Comparison of ENCODE assay signal across 23 cellular contexts in the genomic region with DNA sequence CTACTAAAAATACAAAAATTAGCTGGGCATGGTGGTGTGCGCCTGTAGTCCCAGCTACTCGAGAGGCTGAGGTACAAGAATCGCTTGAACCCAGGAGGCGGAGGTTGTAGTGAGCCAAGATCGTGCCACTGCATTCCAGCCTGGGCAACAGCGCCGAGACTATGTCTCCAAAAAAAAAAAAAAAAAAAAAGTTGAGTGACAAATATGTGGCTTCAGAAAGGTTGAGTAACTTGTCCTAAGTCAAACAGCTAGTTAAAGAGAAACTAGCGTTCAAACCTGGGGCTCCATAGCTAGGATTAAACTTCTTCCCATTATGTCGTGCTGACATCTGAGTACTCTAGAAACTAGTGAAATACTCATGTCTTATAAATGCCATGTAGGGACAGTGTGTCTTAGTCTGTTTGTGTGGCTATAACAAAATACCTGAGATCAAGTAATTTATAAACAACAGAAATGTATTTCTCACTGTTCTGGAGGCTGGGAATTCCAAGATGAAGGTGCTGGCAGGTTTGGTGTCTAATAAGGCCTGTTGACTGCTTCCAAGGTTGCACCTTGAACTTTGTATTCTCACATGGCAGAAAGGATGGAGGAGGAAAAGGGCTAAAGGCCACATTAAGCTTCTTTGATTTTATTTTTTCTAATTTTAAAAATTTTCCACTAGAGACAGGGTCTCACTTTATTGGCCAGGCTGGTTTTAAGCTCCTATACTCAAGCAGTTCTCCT.
"Had no signal": no experiment of that assay in that cellular context is flagged by ENCODE, and none has a peak within 500 bp of the region (broad histone marks: within the 10 kb centered on the region; RNA-seq: fewer than 3 reads in every experiment).

No MANE protein-coding gene starts in this region.

- H3K36me3 Mint-ChIP-seq: activated naive CD4-positive, alpha-beta T cell treated with anti-CD3 and anti-CD28 coated beads, Interleukin-2, amount 50 U/mL, for 24 hours had no signal

- H3K4me1 Mint-ChIP-seq: activated CD4-positive, alpha-beta T cell treated with anti-CD3 and anti-CD28 coated beads for 36 hours; activated naive CD4-positive, alpha-beta T cell treated with anti-CD3 and anti-CD28 coated beads, Interleukin-2, amount 50 U/mL, for 24 hours had no signal

- H3K27me3 ChIP-seq: ascending aorta, body of pancreas, SJCRH30 had no signal

- H3K27me3 Mint-ChIP-seq: activated naive CD4-positive, alpha-beta T cell treated with anti-CD3 and anti-CD28 coated beads, Interleukin-2, amount 50 U/mL, for 24 hours had no signal

- H3K36me3 ChIP-seq: SJCRH30 had no signal

- H3K4me3 ChIP-seq: ascending aorta, body of pancreas, SJCRH30 had no signal

- ATAC-seq: activated CD4-positive, alpha-beta T cell treated with anti-CD3 and anti-CD28 coated beads for 36 hours; activated CD8-positive, alpha-beta T cell treated with anti-CD3 and anti-CD28 coated beads, Interleukin-2, amount 10 ng/mL, durations not matched to agents 7 days and 5 days; body of pancreas; Panc1; Right ventricle myocardium inferior had no signal

- FAIRE-seq: bronchial epithelial cell had no signal

- H3K27ac ChIP-seq: ascending aorta, body of pancreas, SJCRH30, VCaP had no signal

- H3K27ac Mint-ChIP-seq: activated CD4-positive, alpha-beta T cell treated with anti-CD3 and anti-CD28 coated beads for 36 hours; activated CD8-positive, alpha-beta T cell treated with anti-CD3 and anti-CD28 coated beads, Interleukin-2, amount 10 ng/mL, durations not matched to agents 7 days and 5 days; activated naive CD4-positive, alpha-beta T cell treated with anti-CD3 and anti-CD28 coated beads, Interleukin-2, amount 50 U/mL, for 24 hours had no signal

- H3K4me3 Mint-ChIP-seq: activated CD4-positive, alpha-beta T cell treated with anti-CD3 and anti-CD28 coated beads for 36 hours; activated CD8-positive, alpha-beta T cell treated with anti-CD3 and anti-CD28 coated beads, Interleukin-2, amount 10 ng/mL, durations not matched to agents 7 days and 5 days; activated naive CD4-positive, alpha-beta T cell treated with anti-CD3 and anti-CD28 coated beads, Interleukin-2, amount 50 U/mL, for 24 hours had no signal

- DNase-seq: activated CD4-positive, alpha-beta T cell treated with anti-CD3 and anti-CD28 coated beads for 36 hours; activated CD8-positive, alpha-beta memory T cell treated with anti-CD3 and anti-CD28 coated beads, Interleukin-2, amount 50 U/mL, for 48 hours; activated CD8-positive, alpha-beta T cell treated with anti-CD3 and anti-CD28 coated beads, Interleukin-2, amount 10 ng/mL, durations not matched to agents 7 days and 5 days; activated T-cell treated with anti-CD3 and anti-CD28 coated beads, Interleukin-2, amount 50 U/mL, for 1 hour; body of pancreas; central memory CD4-positive, alpha-beta T cell; NCI-H1105 treated with DMSO at 0.1 percent for 48 hours; NCI-H1436 treated with DMSO at 0.1 percent for 48 hours; NCI-H187; NCI-H2081; NCI-H510A treated with DMSO at 0.1 percent for 48 hours; NK-92 treated with Interleukin-12 subunit alpha and Interleukin-12 subunit beta, amount 100 ng/mL, for 24 hours; OCI-M1; RPMI8226; SJCRH30; SK-N-SH; T-helper 1 cell had no signal

- H3K9me3 ChIP-seq: ascending aorta, body of pancreas, SJCRH30, SK-N-SH had no signal

- H3K4me2 ChIP-seq: SK-N-SH had no signal

- H3K4me1 ChIP-seq: ascending aorta, body of pancreas, SJCRH30 had no signal

- H3K9ac ChIP-seq: SK-N-SH had no signal

- H3K9me3 Mint-ChIP-seq: activated naive CD4-positive, alpha-beta T cell treated with anti-CD3 and anti-CD28 coated beads, Interleukin-2, amount 50 U/mL, for 24 hours had no signal
